9 cellular contexts compared by ENCODE assay signal in the genomic region with DNA sequence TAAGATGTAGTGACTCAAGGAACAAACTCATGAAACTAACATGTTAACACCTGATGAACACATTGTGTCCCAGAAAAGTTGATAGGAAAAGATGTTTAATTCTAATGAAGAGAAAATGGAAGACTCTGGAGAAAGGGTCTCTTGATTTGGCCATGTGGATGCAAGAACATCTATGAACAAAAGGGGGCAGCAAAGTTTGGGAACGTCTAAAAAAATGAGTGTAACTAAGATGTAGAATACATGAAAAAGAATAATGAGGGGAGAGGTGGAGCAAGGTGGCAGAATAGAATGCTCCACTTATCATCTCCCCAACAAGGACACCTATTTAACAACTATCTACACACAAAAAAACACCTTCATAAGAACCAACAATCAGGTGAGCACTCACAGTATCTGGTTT.
DNase-seq lines count a peak whose midpoint lies in the region; ATAC-seq and TF ChIP-seq lines count a peak whose summit lies in the region.
"Had no signal": no experiment of that assay in that cellular context is flagged by ENCODE, and none has a peak within 500 bp of the region (broad histone marks: within the 10 kb centered on the region; RNA-seq: fewer than 3 reads in every experiment).

No MANE protein-coding gene starts in this region.

- no peak overlapping the region for H2AFZ ChIP-seq in mesenchymal stem cell (ENCODE audit: low read depth, low read length)

- H2BK15ac ChIP-seq in mesenchymal stem cell (ENCODE audit: low read depth, poor library complexity, severe bottlenecking): no peak overlapping the region

- no peaks in the 10 kb centered on the region for H4K20me1 ChIP-seq in DOHH2 (ENCODE audit: control insufficient read depth, insufficient read depth, low read depth, low read length)

- no peaks in the 10 kb centered on the region for H3K9me2 ChIP-seq in DOHH2 (replicated peaks; ENCODE audit: control insufficient read depth, low read length)

- no peak overlapping the region for H3K4me2 ChIP-seq in DOHH2 (ENCODE audit: low read length)
- H3K4me2 ChIP-seq in mesenchymal stem cell (ENCODE audit: low read length, poor library complexity, severe bottlenecking): no peak overlapping the region

- peak overlapping the region in 1 of 2 experiments; percentile 28 for H3K4ac ChIP-seq in mesenchymal stem cell (ENCODE audit: low read depth in 1 of 2, low read length in 2 of 2)

- no peak overlapping the region for H2BK120ac ChIP-seq in mesenchymal stem cell (ENCODE audit: low read depth, low read length)

- no peak overlapping the region for H2BK5ac ChIP-seq in mesenchymal stem cell (ENCODE audit: low read depth, low read length, poor library complexity, severe bottlenecking)

- peak; percentile 6 for DNase-seq in Jurkat, Clone E6-1 (ENCODE audit: low read depth, low spot score)
- peak; percentile 33 for DNase-seq in astrocyte of the spinal cord (ENCODE audit: low read depth, low spot score)
- DNase-seq in mesenchymal stem cell: no peak
- no peak for DNase-seq in NCI-H510A (lab: John Stamatoyannopoulos, UW)
- DNase-seq in T-cell: no peak
- no peak for DNase-seq in D341Med (ENCODE audit: low spot score)
- DNase-seq: kidney glomerular epithelial cell had no signal

- H3K27ac ChIP-seq in DOHH2 (ENCODE audit: low read depth, low read length): no peak overlapping the region
- H3K27ac ChIP-seq in mesenchymal stem cell (ENCODE audit: low read length, poor library complexity, severe bottlenecking): no peak overlapping the region

- no peak overlapping the region for H4K8ac ChIP-seq in mesenchymal stem cell (ENCODE audit: low read length)

- H3K27me3 ChIP-seq in DOHH2 (ENCODE audit: control insufficient read depth, low read length) (no peaks in the 10 kb centered on the region), mesenchymal stem cell (ENCODE audit: control insufficient read depth in 1 of 2, insufficient read depth in 1 of 2, low read length in 2 of 2) (no peaks in the 10 kb centered on the region)

- H3K4me1 ChIP-seq in DOHH2 (ENCODE audit: control insufficient read depth, low read length): no peaks in the 10 kb centered on the region
- no peaks in the 10 kb centered on the region for H3K4me1 ChIP-seq in mesenchymal stem cell (ENCODE audit: control insufficient read depth, insufficient read depth, low read depth, low read length)

- peak; percentile 72 for TF ChIP-seq CTCF in DOHH2 (IDR thresholded peaks at IDR 0.05; ENCODE audit: low read depth, low read length, poor library complexity, severe bottlenecking)
- peak; percentile 52 for TF ChIP-seq CTCF in astrocyte of the spinal cord (IDR thresholded peaks at IDR 0.05; ENCODE audit: low read depth, low read length)

- H2BK12ac ChIP-seq in mesenchymal stem cell (ENCODE audit: low read length in 2 of 2): peak overlapping the region in 1 of 2 experiments; percentile 70

- no peaks in the 10 kb centered on the region for H3K36me3 Mint-ChIP-seq in T-cell

- WGBS in mesenchymal stem cell: no CpG with 5 or more reads among the region's 1 CpG

- H3K9ac ChIP-seq in mesenchymal stem cell (ENCODE audit: low read length): no peak overlapping the region

- no peak overlapping the region for H3K4me3 ChIP-seq in DOHH2 (ENCODE audit: low read length)
- H3K4me3 ChIP-seq in Jurkat, Clone E6-1 (ENCODE audit: low read length): no peak overlapping the region
- no peak overlapping the region for H3K4me3 ChIP-seq in astrocyte of the spinal cord (ENCODE audit: low read depth, low read length)
- no peak overlapping the region for H3K4me3 ChIP-seq in mesenchymal stem cell (ENCODE audit: insufficient read depth in 1 of 2, low read depth in 1 of 2, low read length in 2 of 2)

- POLR2A ChIA-PET in T-cell (lab: Charles Lee): no interaction called here

- CTCF ChIA-PET in T-cell (lab: Charles Lee): no interaction called here

- peak overlapping the region; percentile 85 for H4K91ac ChIP-seq in mesenchymal stem cell (ENCODE audit: low read length)

- H3F3A ChIP-seq in DOHH2 (ENCODE audit: control insufficient read depth, insufficient read depth): no peaks in the 10 kb centered on the region

- H3K4me3 Mint-ChIP-seq in T-cell: no peak overlapping the region

- H3K23ac ChIP-seq in mesenchymal stem cell (ENCODE audit: low read length in 2 of 2): no peak overlapping the region

- no peak overlapping the region for H3K18ac ChIP-seq in mesenchymal stem cell (ENCODE audit: low read depth in 1 of 2, low read length in 2 of 2)

- H3K14ac ChIP-seq in mesenchymal stem cell (ENCODE audit: low read length in 2 of 2): no peak overlapping the region

- no peaks in the 10 kb centered on the region for H3K36me3 ChIP-seq in DOHH2 (ENCODE audit: control insufficient read depth, low read length)
- no peaks in the 10 kb centered on the region for H3K36me3 ChIP-seq in mesenchymal stem cell (ENCODE audit: control insufficient read depth in 1 of 2, insufficient read depth in 2 of 2, low read depth in 1 of 2, low read length in 2 of 2)

- no peak for ATAC-seq in T-cell (replicated peaks in 1 of 4)
- no peak for ATAC-seq in GM18517 (IDR thresholded peaks at IDR 0.05; ENCODE audit: unreplicated experiment)

- H3K9me3 ChIP-seq in DOHH2 (ENCODE audit: control insufficient read depth, insufficient read depth, low read length): peaks cover 5% of the 10 kb centered on the region
- peaks cover 8% of the 10 kb centered on the region for H3K9me3 ChIP-seq in mesenchymal stem cell (ENCODE audit: control insufficient read depth, low read length)

- H3K4me1 Mint-ChIP-seq in T-cell: no peaks in the 10 kb centered on the region

- peaks cover 26 to 37% (median 28%) of the 10 kb centered on the region in 3 donors for H3K9me3 Mint-ChIP-seq in T-cell

- no peak overlapping the region for H3K27ac Mint-ChIP-seq in T-cell

- in situ Hi-C loops in astrocyte of the spinal cord (cut with HindIII; ENCODE audit: low sequenced_read_pairs): no loop called here

- H3K27me3 Mint-ChIP-seq in T-cell: no peaks in the 10 kb centered on the region

- H2AK5ac ChIP-seq in mesenchymal stem cell (ENCODE audit: low read length, severe bottlenecking): no peak overlapping the region

- H3K79me1 ChIP-seq in mesenchymal stem cell (replicated peaks; ENCODE audit: low read length, poor library complexity, severe bottlenecking): no peaks in the 10 kb centered on the region

- H3K79me2 ChIP-seq in DOHH2 (ENCODE audit: control insufficient read depth, low read length): no peaks in the 10 kb centered on the region

Comparison
In these comparisons a context has a peak if more than half of its experiments do, and no peak if none do; other contexts are left out.
1. DNase-seq: peak in Jurkat, Clone E6-1 (single experiment) and astrocyte of the spinal cord (single experiment); none in mesenchymal stem cell (single experiment), NCI-H510A (single experiment), T-cell (0 of 34) and D341Med (single experiment).